8 cellular contexts compared by ENCODE assay signal in the genomic region with DNA sequence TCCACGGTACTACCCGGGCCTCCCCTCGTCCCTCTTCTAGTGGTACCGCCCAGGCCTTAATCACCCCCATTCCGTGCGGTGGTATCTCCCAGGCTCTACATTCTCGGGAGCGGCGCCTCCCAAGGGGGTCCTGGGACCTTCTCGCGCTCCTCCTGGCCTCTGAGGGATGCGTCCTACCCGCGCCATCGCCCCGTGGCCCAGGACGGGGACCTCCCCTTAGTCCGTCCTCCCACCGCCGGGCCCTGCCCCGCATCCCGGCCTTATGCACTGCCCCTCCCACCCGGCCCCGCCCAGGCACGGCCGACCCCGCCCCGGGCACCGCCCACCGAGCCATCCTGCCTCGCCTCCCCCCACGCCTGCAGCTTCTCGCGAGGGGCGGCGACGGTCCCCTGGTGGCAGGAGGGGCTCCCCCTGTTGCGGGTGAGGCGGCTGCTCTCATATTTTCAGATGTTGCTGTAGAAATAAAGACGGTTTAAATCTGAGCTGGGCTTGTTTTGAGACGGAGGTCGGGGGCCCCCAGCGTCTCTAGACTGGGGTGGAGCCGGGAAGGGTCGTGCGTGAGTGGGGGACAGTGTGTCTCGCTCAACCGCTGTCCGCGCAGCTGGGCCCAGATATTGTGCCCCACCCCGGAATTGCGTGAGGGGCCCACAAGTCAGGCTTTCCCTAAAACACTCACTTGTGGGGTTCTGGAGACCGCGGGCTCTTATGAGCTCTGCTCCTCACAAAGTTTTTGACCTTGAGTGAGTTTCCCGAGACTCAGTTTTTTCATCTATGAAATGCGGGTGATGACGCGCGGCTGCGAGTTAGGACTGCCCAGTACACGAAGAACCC. TPM values are rescaled to one million over a fixed set of nuclear protein-coding genes. Genes with fewer than 3 reads are reported as not detected.
DNase-seq lines count a peak whose midpoint lies in the region; ATAC-seq and TF ChIP-seq lines count a peak whose summit lies in the region.

No MANE protein-coding gene starts in this region.

- no peaks in the 10 kb centered on the region for H3K9me3 ChIP-seq in BE2C
- H3K9me3 ChIP-seq in mononuclear cell (ENCODE audit: low read depth, low read length) = no peaks in the 10 kb centered on the region

- ATAC-seq in GM19035 (IDR thresholded peaks at IDR 0.05; ENCODE audit: unreplicated experiment) (peak; percentile 45), HG03342 (IDR thresholded peaks at IDR 0.05; ENCODE audit: unreplicated experiment) (peak; percentile 43)

- H3K4me3 ChIP-seq in BE2C (ENCODE audit: low read depth, low read length) (peak overlapping the region; percentile 97), mononuclear cell (ENCODE audit: low read length) (peak overlapping the region; percentile 94)

- TF ChIP-seq CTCF in BE2C (IDR thresholded peaks at IDR 0.05; ENCODE audit: low read depth, low read length) = peak; percentile 29

- DNase-seq in BE2C (peak; percentile 96), NOMO-1 treated with dmso at 0.1 percent for 144 hours (lab: John Stamatoyannopoulos, UW; ENCODE audit: unreplicated experiment) (peak; percentile 46), activated T-cell treated with anti-CD3 and anti-CD28 coated beads for 1 hour (ENCODE audit: low read depth) (peak; percentile 75), epidermal melanocyte (ENCODE audit: insufficient read length, low spot score) (peak; percentile 81)
- DNase-seq in stimulated activated CD8-positive, alpha-beta memory T cell treated with anti-CD3 and anti-CD28 coated beads, Interleukin-2, amount 100 ng/mL, for 1 hour (ENCODE audit: low read depth in 2 of 2) = peak; percentile 70 to 75

- H3K4me1 ChIP-seq in BE2C (no peaks in the 10 kb centered on the region; the same call in 1 of the 2 replicates), mononuclear cell (ENCODE audit: insufficient read depth, low read length) (peaks cover 46% of the 10 kb centered on the region)

- H3K27me3 ChIP-seq in BE2C = no peaks in the 10 kb centered on the region
- no peaks in the 10 kb centered on the region for H3K27me3 ChIP-seq in mononuclear cell (ENCODE audit: insufficient read depth, low read length)

- peaks cover 16% of the 10 kb centered on the region for H3K36me3 ChIP-seq in BE2C

RNA-seq across cellular contexts. Expression of a gene that starts 0.8 kb away (rescaled TPM):
- 263 TPM for polyA plus RNA-seq in BE2C (2012; ENCODE audit: insufficient read depth, insufficient read length, low read depth)
- 40.5 TPM for total RNA-seq in mononuclear cell

RNA-seq across cellular contexts. Expression of a gene that starts 10.1 kb away (rescaled TPM):
- polyA plus RNA-seq in BE2C (2012; ENCODE audit: insufficient read depth, insufficient read length, low read depth) = 79.2 TPM
- total RNA-seq in mononuclear cell = 11.2 TPM

RNA-seq across cellular contexts. Expression of a gene that starts 10.4 kb away (rescaled TPM):
- polyA plus RNA-seq in BE2C (2012; ENCODE audit: insufficient read depth, insufficient read length, low read depth) = 8.1 TPM
- total RNA-seq in mononuclear cell = 1.0 TPM

RNA-seq across cellular contexts. Expression of a gene that starts 21.3 kb away (rescaled TPM):
- 314 TPM for polyA plus RNA-seq in BE2C (2012; ENCODE audit: insufficient read depth, insufficient read length, low read depth)
- 13.1 TPM for total RNA-seq in mononuclear cell

RNA-seq across cellular contexts. Expression of a gene that starts 24.1 kb away (rescaled TPM):
- polyA plus RNA-seq in BE2C (2012; ENCODE audit: insufficient read depth, insufficient read length, low read depth) = 16.8 TPM
- 0.21 TPM for total RNA-seq in mononuclear cell

Comparison
In these comparisons a context has a peak if more than half of its experiments do, and no peak if none do; other contexts are left out.
1. Peak in every context shown above with its lines: DNase-seq, ATAC-seq and H3K4me3 ChIP-seq.
2. DNase-seq: peak in every context shown above with its lines; median percentile 96 in BE2C; 81 in epidermal melanocyte; 75 in activated T-cell treated with anti-CD3 and anti-CD28 coated beads for 1 hour; 72 in stimulated activated CD8-positive, alpha-beta memory T cell treated with anti-CD3 and anti-CD28 coated beads, Interleukin-2, amount 100 ng/mL, for 1 hour; 46 in NOMO-1 treated with dmso at 0.1 percent for 144 hours.